In the genomic region with DNA sequence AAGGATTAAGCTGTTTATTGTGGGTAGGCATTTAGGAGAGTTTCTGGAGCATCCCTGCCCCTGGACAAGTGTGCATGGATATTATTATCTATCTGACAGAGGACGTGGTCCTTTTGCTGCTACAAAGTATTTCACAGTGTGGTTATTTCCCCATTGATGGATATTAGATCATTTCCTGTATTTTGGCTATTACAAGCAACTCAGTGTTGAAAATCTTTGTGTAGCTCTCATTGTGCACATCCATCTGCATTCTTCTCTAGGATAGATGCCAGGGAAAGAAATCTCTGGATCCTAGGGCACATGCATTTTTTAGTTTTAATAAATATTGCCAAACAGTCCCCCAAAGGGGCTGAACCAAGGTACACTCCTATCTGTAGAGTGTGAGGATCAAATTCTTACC, we compare ENCODE assay signal across 13 cellular contexts.
A peak's percentile ranks its signal among the peaks of the same experiment; 100 is the strongest.
DNase-seq lines count a peak whose midpoint lies in the region; ATAC-seq and TF ChIP-seq lines count a peak whose summit lies in the region.
"Had no signal": no experiment of that assay in that cellular context is flagged by ENCODE, and none has a peak within 500 bp of the region (broad histone marks: within the 10 kb centered on the region; RNA-seq: fewer than 3 reads in every experiment).

No MANE protein-coding gene starts in this region.

- peak overlapping the region; percentile 51 for H3K27ac ChIP-seq in angular gyrus (ENCODE audit: low read depth, low read length)
- H3K27ac ChIP-seq: HL-60 had no signal

- peaks cover 5% of the 10 kb centered on the region for H3K9me3 Mint-ChIP-seq in chondrocyte (ENCODE audit: low read depth)

- no peaks in the 10 kb centered on the region for H3K27me3 Mint-ChIP-seq in chondrocyte (ENCODE audit: low read depth)
- H3K27me3 Mint-ChIP-seq: B cell; CD4-positive, alpha-beta T cell had no signal

- no peak overlapping the region for H3K27ac Mint-ChIP-seq in chondrocyte (ENCODE audit: unreplicated experiment)
- H3K27ac Mint-ChIP-seq: B cell; CD4-positive, alpha-beta T cell; HFFc6 had no signal

- H3K36me3 Mint-ChIP-seq in chondrocyte (ENCODE audit: low read depth) = no peaks in the 10 kb centered on the region

- H3K4me1 Mint-ChIP-seq in chondrocyte (ENCODE audit: low read depth) = no peaks in the 10 kb centered on the region
- H3K4me1 Mint-ChIP-seq: B cell had no signal

- H3K4me3 Mint-ChIP-seq in chondrocyte (ENCODE audit: unreplicated experiment) = no peak overlapping the region
- H3K4me3 Mint-ChIP-seq: B cell; CD4-positive, alpha-beta T cell; HFFc6 had no signal

- peak; percentile 66 for DNase-seq in foreskin melanocyte
- peak; percentile 73 for DNase-seq in pons (ENCODE audit: low spot score)
- no peak for DNase-seq in activated naive CD4-positive, alpha-beta T cell treated with Interleukin-2 at 50 U/mL for 16 hours
- no peak for DNase-seq in stimulated activated CD4-positive, alpha-beta T cell treated with anti-CD3 and anti-CD28 coated beads, Interleukin-4, amount 100 ng/mL, for 1 hour
- DNase-seq in chondrocyte (ENCODE audit: low spot score) = no peak
- DNase-seq: CD4-positive, alpha-beta T cell; DMS79; HCEC 1CT; HFFc6 had no signal

- TF ChIP-seq CTCF in chondrocyte (IDR thresholded peaks at IDR 0.05) = no peak

- ATAC-seq in GM21515 (IDR thresholded peaks at IDR 0.05; ENCODE audit: unreplicated experiment) = no peak

Comparison
In these comparisons a context has a peak if more than half of its experiments do, and no peak if none do; other contexts are left out.
1. DNase-seq: peak in foreskin melanocyte (single experiment) and pons (single experiment); none in activated naive CD4-positive, alpha-beta T cell treated with Interleukin-2 at 50 U/mL for 16 hours (single experiment), stimulated activated CD4-positive, alpha-beta T cell treated with anti-CD3 and anti-CD28 coated beads, Interleukin-4, amount 100 ng/mL, for 1 hour (single experiment) and chondrocyte (single experiment).